ENCODE assay signal across 24 cellular contexts in genomic region chr7:150904342-150904909, GRCh38. TPM values are rescaled to one million over a fixed set of nuclear protein-coding genes. Genes with fewer than 3 reads are reported as not detected.
DNase-seq lines count a peak whose midpoint lies in the region; ATAC-seq and TF ChIP-seq lines count a peak whose summit lies in the region.
"Had no signal": no experiment of that assay in that cellular context is flagged by ENCODE, and none has a peak within 500 bp of the region (broad histone marks: within the 10 kb centered on the region; RNA-seq: fewer than 3 reads in every experiment).

No MANE protein-coding gene starts in this region.

- H3K36me3 ChIP-seq in colonic mucosa = no peaks in the 10 kb centered on the region
- no peaks in the 10 kb centered on the region for H3K36me3 ChIP-seq in muscle layer of duodenum (ENCODE audit: control insufficient read depth in 1 of 2, insufficient read depth in 2 of 2, low read length in 2 of 2)
- H3K36me3 ChIP-seq in CD8-positive, alpha-beta memory T cell (ENCODE audit: insufficient read depth, low read length) = no peaks in the 10 kb centered on the region
- H3K36me3 ChIP-seq in tibial artery = no peaks in the 10 kb centered on the region
- H3K36me3 ChIP-seq: HAP-1, MG63, neutrophil, SJSA1 had no signal

- H3K36me3 Mint-ChIP-seq in CD8-positive, alpha-beta memory T cell = no peaks in the 10 kb centered on the region
- H3K36me3 Mint-ChIP-seq: activated naive CD8-positive, alpha-beta T cell treated with anti-CD3 and anti-CD28 coated beads, Interleukin-2, amount 10 ng/mL, durations not matched to agents 7 days and 5 days; stimulated activated memory B cell treated with anti-CD40 and anti-IgM and Interleukin-4, amounts not matched to agents 10 μg/mL and 1 μg/mL and 100 μg/mL, for 72 hours had no signal

- H3K4me3 ChIP-seq in colonic mucosa (no peak overlapping the region), muscle layer of duodenum (ENCODE audit: low read depth in 1 of 2, low read length in 2 of 2) (no peak overlapping the region), tibial artery (no peak overlapping the region)
- no peak overlapping the region for H3K4me3 ChIP-seq in CD8-positive, alpha-beta memory T cell (ENCODE audit: low read length)
- H3K4me3 ChIP-seq: HAP-1, MG63, SJSA1 had no signal

- no peak overlapping the region for H3K9ac ChIP-seq in colonic mucosa (ENCODE audit: low read depth in 2 of 2, low read length in 2 of 2)

- CTCF ChIA-PET in CD8-positive, alpha-beta memory T cell (lab: Charles Lee) = no interaction called here

- no peaks in the 10 kb centered on the region for H3K9me3 Mint-ChIP-seq in CD8-positive, alpha-beta memory T cell
- H3K9me3 Mint-ChIP-seq: activated naive CD8-positive, alpha-beta T cell treated with anti-CD3 and anti-CD28 coated beads, Interleukin-2, amount 10 ng/mL, durations not matched to agents 7 days and 5 days; stimulated activated memory B cell treated with anti-CD40 and anti-IgM and Interleukin-4, amounts not matched to agents 10 μg/mL and 1 μg/mL and 100 μg/mL, for 72 hours; T-helper 1 cell treated with Interleukin-12 subunit alpha and Interleukin-12 subunit beta and Interleukin-4 antibody, amounts not matched to agents 30 μg/mL and 1 μg/mL, for 36 hours had no signal

- H3K4me1 Mint-ChIP-seq in CD8-positive, alpha-beta memory T cell = peaks cover 7 to 9% (median 8%) of the 10 kb centered on the region in 3 donors

- H3K9me3 ChIP-seq in colonic mucosa (no peaks in the 10 kb centered on the region), muscle layer of duodenum (ENCODE audit: control insufficient read depth in 1 of 2, low read length in 2 of 2) (no peaks in the 10 kb centered on the region), tibial artery (no peaks in the 10 kb centered on the region)
- H3K9me3 ChIP-seq in CD8-positive, alpha-beta memory T cell (ENCODE audit: low read length) = no peaks in the 10 kb centered on the region
- H3K9me3 ChIP-seq: HAP-1, MG63, neutrophil, SJSA1 had no signal

- no peak overlapping the region for H3K27ac Mint-ChIP-seq in CD8-positive, alpha-beta memory T cell
- H3K27ac Mint-ChIP-seq: activated CD4-positive, alpha-beta T cell treated with anti-CD3 and anti-CD28 coated beads for 36 hours; activated naive CD8-positive, alpha-beta T cell treated with anti-CD3 and anti-CD28 coated beads, Interleukin-2, amount 10 ng/mL, durations not matched to agents 7 days and 5 days; T-helper 1 cell treated with Interleukin-12 subunit alpha and Interleukin-12 subunit beta and Interleukin-4 antibody, amounts not matched to agents 30 μg/mL and 1 μg/mL, for 36 hours had no signal

- peaks cover 30 to 48% of the 10 kb centered on the region in 2 donors for H3K27me3 Mint-ChIP-seq in CD8-positive, alpha-beta memory T cell

- no peak overlapping the region for H3K4me3 Mint-ChIP-seq in CD8-positive, alpha-beta memory T cell
- H3K4me3 Mint-ChIP-seq: activated CD4-positive, alpha-beta T cell treated with anti-CD3 and anti-CD28 coated beads for 36 hours; activated naive CD8-positive, alpha-beta T cell treated with anti-CD3 and anti-CD28 coated beads, Interleukin-2, amount 10 ng/mL, durations not matched to agents 7 days and 5 days; stimulated activated memory B cell treated with anti-CD40 and anti-IgM and Interleukin-4, amounts not matched to agents 10 μg/mL and 1 μg/mL and 100 μg/mL, for 72 hours; T-helper 1 cell treated with Interleukin-12 subunit alpha and Interleukin-12 subunit beta and Interleukin-4 antibody, amounts not matched to agents 30 μg/mL and 1 μg/mL, for 36 hours had no signal

- TF ChIP-seq CTCF in C4-2B (conservative IDR thresholded peaks at IDR 0.05) (no peak), colonic mucosa (IDR thresholded peaks at IDR 0.05) (no peak), tibial artery (IDR thresholded peaks at IDR 0.05) (no peak)

- intact Hi-C loops in colonic mucosa (cut with DNase I) (no loop called here), tibial artery (cut with DNase I; ENCODE audit: low total_unique reads) (loop anchor here (5.0 kb wide), 1 partner anchor 203 kb away; no protein-coding TSS in a partner anchor)

- ATAC-seq in HG03565 (IDR thresholded peaks at IDR 0.05; ENCODE audit: unreplicated experiment) = no peak

- H3K27me3 ChIP-seq in colonic mucosa (no peaks in the 10 kb centered on the region), muscle layer of duodenum (ENCODE audit: low read depth, low read length) (no peaks in the 10 kb centered on the region), tibial artery (peaks cover 0 to 7% of the 10 kb centered on the region in 2 donors)
- H3K27me3 ChIP-seq in CD8-positive, alpha-beta memory T cell (ENCODE audit: insufficient read depth, low read length, poor library complexity, severe bottlenecking) = peaks cover 10% of the 10 kb centered on the region
- H3K27me3 ChIP-seq: MG63 had no signal

- H3K27ac ChIP-seq in C4-2B (peak overlapping the region; percentile 72), colonic mucosa (peak overlapping the region; percentile 49), muscle layer of duodenum (ENCODE audit: low read length) (peak overlapping the region; percentile 53), tibial artery (peak overlapping the region in 1 of 2 donors; percentile 42)
- H3K27ac ChIP-seq in CD8-positive, alpha-beta memory T cell (ENCODE audit: low read depth, low read length) = no peak overlapping the region
- H3K27ac ChIP-seq: neutrophil, SJSA1 had no signal

- H3K4me1 ChIP-seq in colonic mucosa = peaks cover 14% of the 10 kb centered on the region
- H3K4me1 ChIP-seq in muscle layer of duodenum (ENCODE audit: control insufficient read depth in 1 of 2, insufficient read depth in 2 of 2, low read length in 2 of 2) = peaks cover 2 to 32% of the 10 kb centered on the region in 2 donors
- H3K4me1 ChIP-seq in CD8-positive, alpha-beta memory T cell (ENCODE audit: insufficient read depth, low read length) = peaks cover 7% of the 10 kb centered on the region
- peaks cover 0 to 15% (median 8%) of the 10 kb centered on the region in 4 donors for H3K4me1 ChIP-seq in tibial artery
- H3K4me1 ChIP-seq: SJSA1 had no signal

- DNase-seq in M059J (ENCODE audit: low read depth) = peak; percentile 22
- DNase-seq in colonic mucosa = no peak
- no peak for DNase-seq in CD8-positive, alpha-beta memory T cell
- DNase-seq in central memory CD4-positive, alpha-beta T cell = no peak
- no peak for DNase-seq in tibial artery
- DNase-seq: activated effector memory CD4-positive, alpha-beta T cell treated with anti-CD3 and anti-CD28 coated beads, Interleukin-2, amount 50 U/mL, for 16 hours; activated naive CD8-positive, alpha-beta T cell treated with anti-CD3 and anti-CD28 coated beads, Interleukin-2, amount 10 ng/mL, durations not matched to agents 7 days and 5 days; effector CD4-positive, alpha-beta T cell; NCI-H1436 treated with DMSO at 0.1 percent for 48 hours; NCI-H82; stimulated activated CD4-positive, alpha-beta T cell treated with anti-CD3 and anti-CD28 coated beads, Interleukin-4, amount 100 ng/mL, for 1 hour had no signal

- POLR2A ChIA-PET in CD8-positive, alpha-beta memory T cell (lab: Charles Lee) = no interaction called here

RNA-seq across cellular contexts. Expression of gene AOC1, which starts 52.1 kb away (rescaled TPM):
- total RNA-seq in M059J (2014; rRNA removed; shearing (Covaris generic)) = 0.17 TPM in 1 of 2 replicates, not detected in the other
- 100 to 1,000 TPM; 308 to 353 TPM for total RNA-seq in colonic mucosa
- not detected for total RNA-seq in CD8-positive, alpha-beta memory T cell
- not detected for polyA plus RNA-seq in CD8-positive, alpha-beta memory T cell
- total RNA-seq: activated CD4-positive, alpha-beta T cell treated with anti-CD3 and anti-CD28 coated beads for 36 hours; activated naive CD8-positive, alpha-beta T cell treated with anti-CD3 and anti-CD28 coated beads, Interleukin-2, amount 10 ng/mL, durations not matched to agents 7 days and 5 days; glomerular endothelial cell; mammary epithelial cell; pulmonary artery endothelial cell; SJSA1 had no signal
- polyA plus RNA-seq: mammary epithelial cell had no signal

Comparison
In these comparisons a context has a peak if more than half of its experiments do, and no peak if none do; other contexts are left out.
1. RNA of gene AOC1, which starts 52.1 kb away (total RNA-seq): 308 to 353 TPM in colonic mucosa; 0.17 TPM in M059J and not detected in CD8-positive, alpha-beta memory T cell; every median in the first group is over 100 times any median in the second.